Comparison of ENCODE assay signal across 13 cellular contexts in genomic region chr10:132550366-132551092, GRCh38. TPM values are rescaled to one million over a fixed set of nuclear protein-coding genes. Genes with fewer than 3 reads are reported as not detected.
DNase-seq lines count a peak whose midpoint lies in the region; ATAC-seq lines count a peak whose summit lies in the region.
"Had no signal": no experiment of that assay in that cellular context is flagged by ENCODE, and none has a peak within 500 bp of the region (broad histone marks: within the 10 kb centered on the region; RNA-seq: fewer than 3 reads in every experiment).

No MANE protein-coding gene starts in this region.

- H3K36me3 Mint-ChIP-seq in stimulated activated effector memory CD8-positive, alpha-beta T cell treated with anti-CD3 and anti-CD28 coated beads, Interleukin-12 subunit alpha, Interleukin-12 subunit beta, amount 100 ng/mL, for 72 hours: no peaks in the 10 kb centered on the region

- ATAC-seq in right cardiac atrium: no peak
- ATAC-seq in stimulated activated effector memory CD8-positive, alpha-beta T cell treated with anti-CD3 and anti-CD28 coated beads, Interleukin-12 subunit alpha, Interleukin-12 subunit beta, amount 100 ng/mL, for 72 hours: no peak

- H3K4me2 ChIP-seq in Karpas-422 (ENCODE audit: low read depth, low read length, poor library complexity, severe bottlenecking): peak overlapping the region; percentile 63
- H3K4me2 ChIP-seq: PC-9 had no signal

- 76% methylated on average over 20 of the region's 20 CpGs for WGBS in right cardiac atrium

- no peaks in the 10 kb centered on the region; the same call in 1 of the 2 replicates for H4K20me1 ChIP-seq in Karpas-422 (ENCODE audit: insufficient read depth, low read depth, low read length)

- DNase-seq in activated gamma-delta T cell treated with Interleukin-2 at 50 U/mL for 16 hours (peak; percentile 2), activated gamma-delta T cell (lab: John Stamatoyannopoulos, UW) (no peak), Karpas-422 (no peak), right cardiac atrium (peak in 2 of 3 donors; percentile 59 to 73), NCI-H2107 (lab: John Stamatoyannopoulos, UW) (no peak), SKM-1 treated with dmso at 0.1 percent for 144 hours (lab: John Stamatoyannopoulos, UW; ENCODE audit: unreplicated experiment) (no peak), CD1c-positive myeloid dendritic cell (ENCODE audit: extremely low spot score) (no peak)
- DNase-seq in stimulated activated effector memory CD8-positive, alpha-beta T cell treated with anti-CD3 and anti-CD28 coated beads, Interleukin-12 subunit alpha, Interleukin-12 subunit beta, amount 100 ng/mL, for 72 hours (ENCODE audit: low spot score in 2 of 2): no peak
- DNase-seq: dermis blood vessel endothelial cell, midbrain, NCI-H1092 treated with DMSO at 0.1 percent for 48 hours, PC-9 had no signal

- no peaks in the 10 kb centered on the region for H3K9me3 Mint-ChIP-seq in stimulated activated effector memory CD8-positive, alpha-beta T cell treated with anti-CD3 and anti-CD28 coated beads, Interleukin-12 subunit alpha, Interleukin-12 subunit beta, amount 100 ng/mL, for 72 hours

- no peaks in the 10 kb centered on the region for H3K36me3 ChIP-seq in Karpas-422 (ENCODE audit: insufficient read depth, low read length)
- H3K36me3 ChIP-seq: ascending aorta had no signal

- intact Hi-C loops in right cardiac atrium (cut with DNase I): no loop called here

- peaks cover 32% of the 10 kb centered on the region for H3K4me1 ChIP-seq in Karpas-422 (ENCODE audit: low read length)
- H3K4me1 ChIP-seq in right cardiac atrium (ENCODE audit: control insufficient read depth, insufficient read depth, low read length): peaks cover 18% of the 10 kb centered on the region

- H3K27ac ChIP-seq in Karpas-422 (ENCODE audit: low read length): peak overlapping the region; percentile 89
- no peak overlapping the region for H3K27ac ChIP-seq in right cardiac atrium (ENCODE audit: low read length)
- H3K27ac ChIP-seq: ascending aorta, PC-9 had no signal

- H3K9ac ChIP-seq in Karpas-422 (ENCODE audit: low read length): peak overlapping the region; percentile 64

- no peak overlapping the region for H2AFZ ChIP-seq in Karpas-422 (ENCODE audit: low read length)
- H2AFZ ChIP-seq: PC-9 had no signal

- H3K9me3 ChIP-seq in Karpas-422 (ENCODE audit: low read length) (no peaks in the 10 kb centered on the region), right cardiac atrium (ENCODE audit: control insufficient read depth, low read length) (no peaks in the 10 kb centered on the region)
- H3K9me3 ChIP-seq: ascending aorta had no signal

- H3K9me2 ChIP-seq in Karpas-422 (replicated peaks; ENCODE audit: insufficient read depth, low read length): no peaks in the 10 kb centered on the region

- H3K27ac Mint-ChIP-seq in stimulated activated effector memory CD8-positive, alpha-beta T cell treated with anti-CD3 and anti-CD28 coated beads, Interleukin-12 subunit alpha, Interleukin-12 subunit beta, amount 100 ng/mL, for 72 hours: no peak overlapping the region

- H3K4me1 Mint-ChIP-seq in stimulated activated effector memory CD8-positive, alpha-beta T cell treated with anti-CD3 and anti-CD28 coated beads, Interleukin-12 subunit alpha, Interleukin-12 subunit beta, amount 100 ng/mL, for 72 hours: peaks cover 27% of the 10 kb centered on the region

- H3K4me3 ChIP-seq in Karpas-422 (ENCODE audit: low read length): peak overlapping the region; percentile 22; the same call in 1 of the 2 replicates
- H3K4me3 ChIP-seq in right cardiac atrium (ENCODE audit: low read length): no peak overlapping the region
- H3K4me3 ChIP-seq: ascending aorta, PC-9 had no signal

- H3K4me3 Mint-ChIP-seq in stimulated activated effector memory CD8-positive, alpha-beta T cell treated with anti-CD3 and anti-CD28 coated beads, Interleukin-12 subunit alpha, Interleukin-12 subunit beta, amount 100 ng/mL, for 72 hours: peak overlapping the region; percentile 58

- H3K79me2 ChIP-seq in Karpas-422 (ENCODE audit: low read length): no peaks in the 10 kb centered on the region

- no peaks in the 10 kb centered on the region for H3K27me3 ChIP-seq in Karpas-422 (ENCODE audit: low read length)
- H3K27me3 ChIP-seq in right cardiac atrium (ENCODE audit: control insufficient read depth, insufficient read depth): no peaks in the 10 kb centered on the region
- H3K27me3 ChIP-seq: ascending aorta had no signal

RNA-seq across cellular contexts. Expression of gene INPP5A, which starts 12.9 kb away (rescaled TPM):
- 9.1 and 11.8 TPM in 2 replicates for total RNA-seq in Karpas-422 (2014; rRNA removed; shearing (Covaris generic); ENCODE audit: low replicate concordance)
- total RNA-seq in right cardiac atrium: 100 to 1,000 TPM in 2 of 4 donors, 10 to 100 TPM in 2; 92.0 to 116 (median 99.2) TPM
- 60.0 TPM for polyA plus RNA-seq in right cardiac atrium

Comparison
In these comparisons a context has a peak if more than half of its experiments do, and no peak if none do; other contexts are left out.
1. DNase-seq: peak in activated gamma-delta T cell treated with Interleukin-2 at 50 U/mL for 16 hours (single experiment) and right cardiac atrium (2 of 3); none in activated gamma-delta T cell (single experiment), Karpas-422 (single experiment), stimulated activated effector memory CD8-positive, alpha-beta T cell treated with anti-CD3 and anti-CD28 coated beads, Interleukin-12 subunit alpha, Interleukin-12 subunit beta, amount 100 ng/mL, for 72 hours (0 of 2), NCI-H2107 (single experiment), SKM-1 treated with dmso at 0.1 percent for 144 hours (single experiment) and CD1c-positive myeloid dendritic cell (single experiment).